7 cellular contexts compared by ENCODE assay signal in genomic region chr2:96870631-96871255, GRCh38. TPM values are rescaled to one million over a fixed set of nuclear protein-coding genes. Genes with fewer than 3 reads are reported as not detected.
DNase-seq lines count a peak whose midpoint lies in the region; ATAC-seq and TF ChIP-seq lines count a peak whose summit lies in the region.

No MANE protein-coding gene starts in this region.

- peaks cover 23% of the 10 kb centered on the region for H4K20me1 ChIP-seq in IMR-90 (ENCODE audit: insufficient read depth, low read length)

- 59% methylated on average over 4 of the region's 13 CpGs; no CpG with 5 or more reads in 1 of the 2 experiments for WGBS in IMR-90 (ENCODE audit: extremely low coverage in 2 of 2, insufficient read length in 1 of 2), 2 experiments

- H3K9me3 Mint-ChIP-seq in central memory CD8-positive, alpha-beta T cell: no peaks in the 10 kb centered on the region

- ATAC-seq in IMR-90 (ENCODE audit: low read depth) (no peak), lower lobe of right lung (peak; percentile 21 to 25), HG02973 (IDR thresholded peaks at IDR 0.05; ENCODE audit: unreplicated experiment) (no peak)
- ATAC-seq in central memory CD8-positive, alpha-beta T cell (replicated peaks; ENCODE audit: extremely low read depth, poor library complexity, severe bottlenecking): peak; percentile 78

- H3K18ac ChIP-seq in IMR-90 (ENCODE audit: low read depth, low read length): no peak overlapping the region; the same call in 1 of the 2 replicates

- 0 out of 2 replicates have a peak overlapping the region, but pooled peaks have one; percentile 37 for H3K4ac ChIP-seq in IMR-90 (ENCODE audit: low read depth, low read length)

- H4K91ac ChIP-seq in IMR-90 (ENCODE audit: insufficient read depth, low read depth, low read length): no peak overlapping the region; the same call in 1 of the 2 replicates

- H3K79me1 ChIP-seq in IMR-90 (ENCODE audit: low read depth in 1 of 2, low read length in 2 of 2): peaks cover 2 to 27% of the 10 kb centered on the region in 2 experiments

- H2AK5ac ChIP-seq in IMR-90 (ENCODE audit: low read depth, low read length): peak overlapping the region; percentile 5; the same call in 1 of the 2 replicates

- H4K5ac ChIP-seq in IMR-90 (ENCODE audit: low read depth, low read length): no peak overlapping the region

- H2BK20ac ChIP-seq in IMR-90 (ENCODE audit: low read depth, low read length): no peak overlapping the region

- DNase-seq in IMR-90: no peak
- DNase-seq in central memory CD8-positive, alpha-beta T cell (ENCODE audit: low spot score in 2 of 2): peak; percentile 54 to 69
- peak; percentile 75 for DNase-seq in lower lobe of right lung
- DNase-seq in stimulated activated naive CD4-positive, alpha-beta T cell treated with Interleukin-2 at 50 U/mL for 16 hours (lab: John Stamatoyannopoulos, UW): peak; percentile 53
- no peak for DNase-seq in HCEC 1CT

- H3K36me3 Mint-ChIP-seq in central memory CD8-positive, alpha-beta T cell (ENCODE audit: insufficient read depth): peaks cover 17% of the 10 kb centered on the region

- in situ Hi-C loops in IMR-90 (cut with MboI; ENCODE audit: low sequenced_read_pairs): loop anchor here (25.0 kb wide), 1 partner anchor 242 kb away; the partner anchor contains the start of gene ANKRD36

- H3K27ac ChIP-seq in IMR-90 (ENCODE audit: insufficient read depth, low read length) (no peak overlapping the region), VCaP (peak overlapping the region; percentile 95), lower lobe of right lung (peak overlapping the region; percentile 96)

- no peak for TF ChIP-seq POLR2A in IMR-90 (IDR thresholded peaks at IDR 0.05; ENCODE audit: low read depth, low read length)

- peak overlapping the region; percentile 92 for H2AFZ ChIP-seq in IMR-90 (replicated peaks; ENCODE audit: low read length, poor library complexity)

- H3K4me3 ChIP-seq in IMR-90 (ENCODE audit: insufficient read depth, low read depth, low read length) (peak overlapping the region; percentile 87), lower lobe of right lung (peak overlapping the region; percentile 97)

- no peak overlapping the region for H2BK5ac ChIP-seq in IMR-90 (ENCODE audit: low read depth, low read length, poor library complexity, severe bottlenecking)

- H3K36me3 ChIP-seq in IMR-90 (ENCODE audit: control insufficient read depth, insufficient read depth, low read length) (peaks cover 15% of the 10 kb centered on the region), lower lobe of right lung (peaks cover 18% of the 10 kb centered on the region)

- TF ChIP-seq RAD21 in IMR-90 (IDR thresholded peaks at IDR 0.05; ENCODE audit: low read length): no peak

- TF ChIP-seq CTCF in IMR-90 (conservative IDR thresholded peaks at IDR 0.05; ENCODE audit: low read depth, low read length): no peak
- TF ChIP-seq CTCF in VCaP (conservative IDR thresholded peaks at IDR 0.05): no peak
- no peak for TF ChIP-seq CTCF in lower lobe of right lung (IDR thresholded peaks at IDR 0.05)

- peaks cover 43% of the 10 kb centered on the region for H3K4me1 Mint-ChIP-seq in central memory CD8-positive, alpha-beta T cell

- peak overlapping the region; percentile 89 for H2AK9ac ChIP-seq in IMR-90 (replicated peaks; ENCODE audit: low read depth, low read length, poor library complexity)

- H3K4me2 ChIP-seq in IMR-90 (ENCODE audit: low read depth, low read length): peak overlapping the region; percentile 52

- H2BK15ac ChIP-seq in IMR-90 (ENCODE audit: low read depth, low read length): no peak overlapping the region

- H3K4me1 ChIP-seq in IMR-90 (ENCODE audit: control insufficient read depth, insufficient read depth, low read length) (peaks cover 9% of the 10 kb centered on the region; the same call in 1 of the 2 replicates), lower lobe of right lung (peaks cover 64% of the 10 kb centered on the region)

- H3K56ac ChIP-seq in IMR-90 (ENCODE audit: extremely low read depth, insufficient read depth, low read length): no peak overlapping the region

- H3K4me3 Mint-ChIP-seq in central memory CD8-positive, alpha-beta T cell: peak overlapping the region; percentile 84

- POLR2A ChIA-PET in IMR-90 (lab: Charles Lee; ENCODE audit: unreplicated experiment): no interaction called here

- no TSS peak for BruUV-seq in IMR-90 (replicated peaks; lab: Mats Ljungman, UMichigan)

- 0 out of 2 replicates have a peak overlapping the region, but pooled peaks have one; percentile 46 for H2BK120ac ChIP-seq in IMR-90 (ENCODE audit: low read depth, low read length)

- intact Hi-C loops in IMR-90 (cut with micrococcal nuclease): no loop called here
- intact Hi-C loops in lower lobe of right lung (cut with DNase I): no loop called here

- H3K14ac ChIP-seq in IMR-90 (replicated peaks; ENCODE audit: low read depth, low read length): 0 out of 2 replicates have a peak overlapping the region, but pooled peaks have one; percentile 29

- peak overlapping the region in 1 of 2 experiments; percentile 74; a peak in 1 of 4 replicates for H4K8ac ChIP-seq in IMR-90 (ENCODE audit: low read depth in 2 of 2, low read length in 2 of 2)

- H3K9me3 ChIP-seq in IMR-90 (ENCODE audit: control insufficient read depth, insufficient read depth, low read length) (no peaks in the 10 kb centered on the region), lower lobe of right lung (no peaks in the 10 kb centered on the region)

- peak overlapping the region; percentile 85 for H3K27ac Mint-ChIP-seq in central memory CD8-positive, alpha-beta T cell (ENCODE audit: low read depth)

- H3K23ac ChIP-seq in IMR-90 (ENCODE audit: low read depth, low read length): no peak overlapping the region

- CTCF ChIA-PET in IMR-90 (lab: Yijun Ruan, JAX): no interaction called here

- dilution Hi-C loops in IMR-90 (cut with HindIII; ENCODE audit: low sequenced_read_pairs, unreplicated experiment): no loop called here

- H3K9me1 ChIP-seq in IMR-90 (ENCODE audit: insufficient read depth, low read length): no peaks in the 10 kb centered on the region; the same call in 1 of the 2 replicates

- H3K9ac ChIP-seq in IMR-90 (ENCODE audit: low read depth, low read length): peak overlapping the region; percentile 46; the same call in 1 of the 2 replicates

- H3K27me3 Mint-ChIP-seq in central memory CD8-positive, alpha-beta T cell: no peaks in the 10 kb centered on the region

- H3K27me3 ChIP-seq in IMR-90 (ENCODE audit: control insufficient read depth, insufficient read depth, low read length): no peaks in the 10 kb centered on the region
- no peaks in the 10 kb centered on the region for H3K27me3 ChIP-seq in lower lobe of right lung (ENCODE audit: low read depth)

TF ChIP-seq in IMR-90, 13 proteins besides CTCF, POLR2A, EP300 and RAD21 (continues in another document):
- TF ChIP-seq ELK1 (IDR thresholded peaks at IDR 0.05; ENCODE audit: borderline replicate concordance, low read depth, low read length): no peak
- TF ChIP-seq MAFK (IDR thresholded peaks at IDR 0.05; ENCODE audit: low read depth, low read length): no peak
- no peak for TF ChIP-seq RCOR1 (IDR thresholded peaks at IDR 0.05; ENCODE audit: insufficient replicate concordance, low read length)
- no peak for TF ChIP-seq USF2 (IDR thresholded peaks at IDR 0.05; ENCODE audit: low read depth, low read length)
- TF ChIP-seq FOS (IDR thresholded peaks at IDR 0.05; ENCODE audit: low read depth, low read length): no peak
- TF ChIP-seq MAZ (IDR thresholded peaks at IDR 0.05; ENCODE audit: borderline replicate concordance, low read depth, low read length): no peak
- no peak for TF ChIP-seq MXI1 (IDR thresholded peaks at IDR 0.05; ENCODE audit: borderline replicate concordance, low read depth, low read length)
- TF ChIP-seq CHD1 (IDR thresholded peaks at IDR 0.05; ENCODE audit: low read depth, low read length): no peak
- TF ChIP-seq CEBPB (IDR thresholded peaks at IDR 0.05; ENCODE audit: low read depth, low read length): no peak
- TF ChIP-seq SMC3 (IDR thresholded peaks at IDR 0.05; ENCODE audit: low read depth, low read length): no peak
- no peak for TF ChIP-seq BHLHE40 (IDR thresholded peaks at IDR 0.05; ENCODE audit: low read depth, low read length)
- no peak for TF ChIP-seq RFX5 (IDR thresholded peaks at IDR 0.05; ENCODE audit: low read depth, low read length)

RNA-seq across cellular contexts. Expression of gene SEMA4C, which starts 0.9 kb away (rescaled TPM):
- 13.3 and 15.8 TPM in 2 replicates for total RNA-seq in IMR-90 (2012; rRNA removed)
- 24.3 and 25.5 TPM in 2 replicates for polyA plus RNA-seq in IMR-90 (2012; rRNA removed)
- 15.1 and 22.2 TPM in 2 replicates for polyA plus RNA-seq in IMR-90 (2012; cell fraction: cytosol; rRNA removed)
- polyA plus RNA-seq in IMR-90 (2012; cell fraction: nucleus; rRNA removed; ENCODE audit: low replicate concordance): 38.1 and 86.4 TPM in 2 replicates
- total RNA-seq in lower lobe of right lung: 24.3 TPM

RNA-seq across cellular contexts. Expression of gene ANKRD39, which starts 12.9 kb away (rescaled TPM):
- total RNA-seq in IMR-90 (2012; rRNA removed) (12.5 and 13.6 TPM in 2 replicates), lower lobe of right lung (9.4 TPM)
- 15.9 and 17.0 TPM in 2 replicates for polyA plus RNA-seq in IMR-90 (2012; rRNA removed)
- 13.1 and 24.9 TPM in 2 replicates for polyA plus RNA-seq in IMR-90 (2012; cell fraction: cytosol; rRNA removed)
- 13.0 and 25.7 TPM in 2 replicates for polyA plus RNA-seq in IMR-90 (2012; cell fraction: nucleus; rRNA removed; ENCODE audit: low replicate concordance)

RNA-seq across cellular contexts. Expression of gene ANKRD23, which starts 26.9 kb away (rescaled TPM):
- total RNA-seq in IMR-90 (2012; rRNA removed) (0.54 and 0.83 TPM in 2 replicates), lower lobe of right lung (3.5 TPM)
- 1.5 and 1.6 TPM in 2 replicates for polyA plus RNA-seq in IMR-90 (2012; rRNA removed)
- polyA plus RNA-seq in IMR-90 (2012; cell fraction: cytosol; rRNA removed): 0.19 and 0.77 TPM in 2 replicates
- 9.2 and 17.0 TPM in 2 replicates for polyA plus RNA-seq in IMR-90 (2012; cell fraction: nucleus; rRNA removed; ENCODE audit: low replicate concordance)

RNA-seq across cellular contexts. Expression of gene CNNM3, which starts 54.7 kb away (rescaled TPM):
- total RNA-seq in IMR-90 (2012; rRNA removed) (2.2 and 2.3 TPM in 2 replicates), lower lobe of right lung (29.0 TPM)
- polyA plus RNA-seq in IMR-90 (2012; rRNA removed): 6.1 and 6.3 TPM in 2 replicates
- polyA plus RNA-seq in IMR-90 (2012; cell fraction: cytosol; rRNA removed): 4.7 and 6.3 TPM in 2 replicates
- polyA plus RNA-seq in IMR-90 (2012; cell fraction: nucleus; rRNA removed; ENCODE audit: low replicate concordance): 7.9 and 10.3 TPM in 2 replicates

Comparison
In these comparisons a context has a peak if more than half of its experiments do, and no peak if none do; other contexts are left out.
1. ATAC-seq: peak in central memory CD8-positive, alpha-beta T cell (single experiment) and lower lobe of right lung (2 of 2); none in IMR-90 (single experiment) and HG02973 (single experiment).
2. DNase-seq: peak in central memory CD8-positive, alpha-beta T cell (2 of 2), lower lobe of right lung (single experiment) and stimulated activated naive CD4-positive, alpha-beta T cell treated with Interleukin-2 at 50 U/mL for 16 hours (single experiment); none in IMR-90 (single experiment) and HCEC 1CT (single experiment).